ENCODE assay signal across 1 cellular context in genomic region chr1:145287556-145287953, GRCh38.
TF ChIP-seq lines count a peak whose summit lies in the region.

No MANE protein-coding gene starts in this region.

TF ChIP-seq in GM12878, 131 proteins besides CTCF, POLR2A, EP300 and RAD21 (continued from another document):
- TF ChIP-seq ZBTB40 (IDR thresholded peaks at IDR 0.05; ENCODE audit: borderline replicate concordance) (peak; percentile 48; the same call in 1 of the 2 replicates), RELB (IDR thresholded peaks at IDR 0.05; ENCODE audit: low read depth) (0 out of 2 replicates have a peak, but pooled peaks have one; percentile 23)
